In the genomic region with DNA sequence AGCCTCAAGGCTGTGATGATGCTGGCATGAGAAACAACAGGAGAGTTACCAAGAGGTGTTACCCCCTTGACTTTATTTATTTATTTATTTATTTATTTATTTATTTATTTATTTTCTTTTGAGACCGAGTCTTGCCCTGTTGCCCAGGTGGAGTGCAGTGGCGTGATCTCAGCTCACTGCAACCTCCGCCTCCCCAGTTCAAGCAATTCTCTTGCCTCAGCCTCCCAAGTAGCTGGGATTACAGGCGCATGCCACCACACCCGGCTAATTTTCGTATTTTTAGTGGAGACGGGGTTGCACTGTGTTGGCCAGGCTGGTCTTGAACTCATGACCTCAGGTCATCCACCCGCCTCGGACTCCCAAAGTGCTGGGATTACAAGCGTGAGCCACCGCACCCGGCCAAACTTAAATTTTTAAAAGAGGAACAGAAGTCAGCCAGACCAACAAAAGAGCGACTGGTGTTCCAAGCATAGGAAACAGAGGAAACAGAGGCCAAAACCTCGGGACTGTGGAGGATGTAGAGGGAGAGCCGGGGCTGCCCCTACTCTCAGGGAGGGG, we compare ENCODE assay signal across 8 cellular contexts. TPM values are rescaled to one million over a fixed set of nuclear protein-coding genes. Genes with fewer than 3 reads are reported as not detected.
DNase-seq lines count a peak whose midpoint lies in the region; ATAC-seq and TF ChIP-seq lines count a peak whose summit lies in the region.
"Not testable (repeated sequence)": the region's sequence is repeated elsewhere in the genome, so short reads cannot be mapped to it uniquely, and the experiment has no call there.

No MANE protein-coding gene starts in this region.

- POLR2A ChIA-PET in Panc1 (lab: Charles Lee) = not testable (repeated sequence)
- POLR2A ChIA-PET in naive thymus-derived CD8-positive, alpha-beta T cell (lab: Charles Lee) = interaction anchor here (0.5 to 2.7 kb wide), 2 partner anchors 129 to 368 kb away, joined by 5 to 10 read pairs; no protein-coding TSS in a partner anchor

- CTCF ChIA-PET in Panc1 (lab: Charles Lee) = not testable (repeated sequence)

- ATAC-seq in Panc1; naive thymus-derived CD8-positive, alpha-beta T cell; stimulated activated effector memory CD8-positive, alpha-beta T cell treated with anti-CD3 and anti-CD28 coated beads, Interleukin-12 subunit alpha, Interleukin-12 subunit beta, amount 100 ng/mL, for 72 hours: not testable (repeated sequence)

- not testable (repeated sequence) for H3K4me1 ChIP-seq in HAP-1; Panc1 (ENCODE audit: control insufficient read depth, insufficient read depth, low read length); duodenal mucosa (ENCODE audit: control insufficient read depth in 1 of 2, insufficient read depth in 2 of 2, low read length in 2 of 2); iPS DF 6.9 (ENCODE audit: control insufficient read depth, insufficient read depth, low read length)

- not testable (repeated sequence) for TF ChIP-seq CTCF in AG10803 (conservative IDR thresholded peaks at IDR 0.05; ENCODE audit: low read length); Panc1 (IDR thresholded peaks at IDR 0.05)

- H3K9me3 ChIP-seq in HAP-1; Panc1 (ENCODE audit: control insufficient read depth, insufficient read depth, low read depth, low read length); duodenal mucosa (ENCODE audit: control insufficient read depth in 1 of 2, low read length in 2 of 2); iPS DF 6.9 (ENCODE audit: control insufficient read depth, insufficient read depth, low read length): not testable (repeated sequence)

- not testable (repeated sequence) for H3K27me3 Mint-ChIP-seq in activated T-helper 1 cell treated with anti-CD3 and anti-CD28 coated beads, Interleukin-12 subunit alpha, Interleukin-12 subunit beta, Interleukin-2, Interleukin-4 antibody, amounts not matched to agents 30 ng/mL and 10 ng/mL and 1 ng/mL, durations not matched to agents 14 hours and 24 hours and 36 hours (ENCODE audit: insufficient read depth); naive thymus-derived CD8-positive, alpha-beta T cell

- not testable (repeated sequence) for DNase-seq in AG10803 (ENCODE audit: low read depth); Panc1 (ENCODE audit: low read depth, low spot score); activated T-helper 1 cell treated with anti-CD3 and anti-CD28 coated beads, Interleukin-12 subunit alpha, Interleukin-12 subunit beta, Interleukin-2, Interleukin-4 antibody, amounts not matched to agents 30 ng/mL and 10 ng/mL and 1 ng/mL, durations not matched to agents 14 hours and 24 hours and 36 hours (ENCODE audit: low spot score); iPS DF 6.9 (ENCODE audit: low read depth, low spot score); naive thymus-derived CD8-positive, alpha-beta T cell; stimulated activated effector memory CD8-positive, alpha-beta T cell treated with anti-CD3 and anti-CD28 coated beads, Interleukin-12 subunit alpha, Interleukin-12 subunit beta, amount 100 ng/mL, for 72 hours (ENCODE audit: low spot score in 2 of 2)
- DNase-seq in HAP-1 (ENCODE audit: low spot score in 2 of 2) = peak in 1 of 2 experiments; percentile 2

- peak overlapping the region; percentile 73 for H3K4me3 ChIP-seq in AG10803 (ENCODE audit: low read length)
- peak overlapping the region; percentile 63 for H3K4me3 ChIP-seq in HAP-1
- H3K4me3 ChIP-seq in Panc1 (ENCODE audit: low read depth in 2 of 2, low read length in 2 of 2) = peak overlapping the region; percentile 56 to 74
- H3K4me3 ChIP-seq in duodenal mucosa (ENCODE audit: low read depth in 1 of 2, low read length in 2 of 2) = peak overlapping the region; percentile 80 to 83
- H3K4me3 ChIP-seq in iPS DF 6.9 (ENCODE audit: low read length) = peak overlapping the region; percentile 82; the same call in 1 of the 2 replicates

- peaks cover 15% of the 10 kb centered on the region for H3K36me3 Mint-ChIP-seq in activated T-helper 1 cell treated with anti-CD3 and anti-CD28 coated beads, Interleukin-12 subunit alpha, Interleukin-12 subunit beta, Interleukin-2, Interleukin-4 antibody, amounts not matched to agents 30 ng/mL and 10 ng/mL and 1 ng/mL, durations not matched to agents 14 hours and 24 hours and 36 hours (ENCODE audit: low read depth)
- H3K36me3 Mint-ChIP-seq in naive thymus-derived CD8-positive, alpha-beta T cell = peaks cover 0 to 15% (median 0%) of the 10 kb centered on the region in 3 donors
- H3K36me3 Mint-ChIP-seq in stimulated activated effector memory CD8-positive, alpha-beta T cell treated with anti-CD3 and anti-CD28 coated beads, Interleukin-12 subunit alpha, Interleukin-12 subunit beta, amount 100 ng/mL, for 72 hours = peaks cover 29% of the 10 kb centered on the region

- peak overlapping the region; percentile 90 for H3K27ac ChIP-seq in Panc1 (ENCODE audit: low read length)
- not testable (repeated sequence) for H3K27ac ChIP-seq in duodenal mucosa (ENCODE audit: low read depth, low read length); iPS DF 6.9 (ENCODE audit: low read length)

- no CpG with 5 or more reads among the region's 15 CpGs for WGBS in iPS DF 6.9 (ENCODE audit: insufficient coverage, insufficient read length)

- H3K4me1 Mint-ChIP-seq in activated T-helper 1 cell treated with anti-CD3 and anti-CD28 coated beads, Interleukin-12 subunit alpha, Interleukin-12 subunit beta, Interleukin-2, Interleukin-4 antibody, amounts not matched to agents 30 ng/mL and 10 ng/mL and 1 ng/mL, durations not matched to agents 14 hours and 24 hours and 36 hours (ENCODE audit: low read depth) = peaks cover 20% of the 10 kb centered on the region
- peaks cover 12 to 31% (median 26%) of the 10 kb centered on the region in 4 donors for H3K4me1 Mint-ChIP-seq in naive thymus-derived CD8-positive, alpha-beta T cell
- H3K4me1 Mint-ChIP-seq in stimulated activated effector memory CD8-positive, alpha-beta T cell treated with anti-CD3 and anti-CD28 coated beads, Interleukin-12 subunit alpha, Interleukin-12 subunit beta, amount 100 ng/mL, for 72 hours = peaks cover 22% of the 10 kb centered on the region

- in situ Hi-C loops in HAP-1 (cut with MboI; ENCODE audit: low sequenced_read_pairs) = loop anchor here (25.0 kb wide), 1 partner anchor 116 kb away; no protein-coding TSS in a partner anchor
- in situ Hi-C loops in Panc1 (cut with HindIII; ENCODE audit: low pct_unique_long_range_greater_than_20kb, low sequenced_read_pairs) = not testable (repeated sequence)

- BruUV-seq in Panc1 (replicated peaks; lab: Mats Ljungman, UMichigan) = not testable (repeated sequence)

- H3K9ac ChIP-seq in duodenal mucosa (ENCODE audit: low read depth in 1 of 2, low read length in 2 of 2) = not testable (repeated sequence)

- not testable (repeated sequence) for H3K27me3 ChIP-seq in HAP-1 (ENCODE audit: low read depth); Panc1 (ENCODE audit: control insufficient read depth, insufficient read depth, low read length); duodenal mucosa (ENCODE audit: control insufficient read depth in 1 of 2, insufficient read depth in 2 of 2, low read length in 2 of 2); iPS DF 6.9 (ENCODE audit: control insufficient read depth, insufficient read depth, low read length)

- peak overlapping the region; percentile 90 for H3K4me3 Mint-ChIP-seq in activated T-helper 1 cell treated with anti-CD3 and anti-CD28 coated beads, Interleukin-12 subunit alpha, Interleukin-12 subunit beta, Interleukin-2, Interleukin-4 antibody, amounts not matched to agents 30 ng/mL and 10 ng/mL and 1 ng/mL, durations not matched to agents 14 hours and 24 hours and 36 hours
- H3K4me3 Mint-ChIP-seq in naive thymus-derived CD8-positive, alpha-beta T cell = peak overlapping the region; percentile 94 to 100 (median 96)
- H3K4me3 Mint-ChIP-seq in stimulated activated effector memory CD8-positive, alpha-beta T cell treated with anti-CD3 and anti-CD28 coated beads, Interleukin-12 subunit alpha, Interleukin-12 subunit beta, amount 100 ng/mL, for 72 hours = peak overlapping the region; percentile 97

- H3K27ac Mint-ChIP-seq in activated T-helper 1 cell treated with anti-CD3 and anti-CD28 coated beads, Interleukin-12 subunit alpha, Interleukin-12 subunit beta, Interleukin-2, Interleukin-4 antibody, amounts not matched to agents 30 ng/mL and 10 ng/mL and 1 ng/mL, durations not matched to agents 14 hours and 24 hours and 36 hours = peak overlapping the region; percentile 95
- H3K27ac Mint-ChIP-seq in naive thymus-derived CD8-positive, alpha-beta T cell = peak overlapping the region; percentile 99 to 100 (median 100)
- H3K27ac Mint-ChIP-seq in stimulated activated effector memory CD8-positive, alpha-beta T cell treated with anti-CD3 and anti-CD28 coated beads, Interleukin-12 subunit alpha, Interleukin-12 subunit beta, amount 100 ng/mL, for 72 hours = peak overlapping the region; percentile 99

- intact Hi-C loops in Panc1 (cut with micrococcal nuclease; ENCODE audit: unreplicated experiment) = not testable (repeated sequence)
- intact Hi-C loops in activated T-helper 1 cell treated with anti-CD3 and anti-CD28 coated beads, Interleukin-12 subunit alpha, Interleukin-12 subunit beta, Interleukin-2, Interleukin-4 antibody, amounts not matched to agents 30 ng/mL and 10 ng/mL and 1 ng/mL, durations not matched to agents 14 hours and 24 hours and 36 hours (cut with micrococcal nuclease) = loop anchor here (1.0 kb wide), 1 partner anchor 131 kb away; no protein-coding TSS in a partner anchor

- H3K9me3 Mint-ChIP-seq in activated T-helper 1 cell treated with anti-CD3 and anti-CD28 coated beads, Interleukin-12 subunit alpha, Interleukin-12 subunit beta, Interleukin-2, Interleukin-4 antibody, amounts not matched to agents 30 ng/mL and 10 ng/mL and 1 ng/mL, durations not matched to agents 14 hours and 24 hours and 36 hours; naive thymus-derived CD8-positive, alpha-beta T cell; stimulated activated effector memory CD8-positive, alpha-beta T cell treated with anti-CD3 and anti-CD28 coated beads, Interleukin-12 subunit alpha, Interleukin-12 subunit beta, amount 100 ng/mL, for 72 hours: not testable (repeated sequence)

- H3K36me3 ChIP-seq in HAP-1 (replicated peaks); Panc1 (ENCODE audit: control insufficient read depth, insufficient read depth, low read length); duodenal mucosa (ENCODE audit: control insufficient read depth in 1 of 2, insufficient read depth in 2 of 2, low read length in 2 of 2); iPS DF 6.9 (ENCODE audit: control insufficient read depth, insufficient read depth, low read length): not testable (repeated sequence)

RNA-seq across cellular contexts. Expression of a gene that starts 36.6 kb away (rescaled TPM):
- 87.8 TPM for total RNA-seq in Panc1 (2021; ENCODE audit: unreplicated experiment)
- 31.8 TPM for polyA plus RNA-seq in Panc1 (2012; ENCODE audit: insufficient read length)
- total RNA-seq in activated T-helper 1 cell treated with anti-CD3 and anti-CD28 coated beads, Interleukin-12 subunit alpha, Interleukin-12 subunit beta, Interleukin-2, Interleukin-4 antibody, amounts not matched to agents 30 ng/mL and 10 ng/mL and 1 ng/mL, durations not matched to agents 14 hours and 24 hours and 36 hours = 247 and 248 TPM in 2 replicates
- 100 to 1,000 TPM; 292 to 325 TPM for total RNA-seq in naive thymus-derived CD8-positive, alpha-beta T cell
- 1 to 10 TPM; 5.2 to 6.0 (median 5.3) TPM for polyA plus RNA-seq in naive thymus-derived CD8-positive, alpha-beta T cell
